20 cellular contexts compared by ENCODE assay signal in genomic region chr5:67163231-67163756, GRCh38. TPM values are rescaled to one million over a fixed set of nuclear protein-coding genes. Genes with fewer than 3 reads are reported as not detected.
A peak's percentile ranks its signal among the peaks of the same experiment; 100 is the strongest.
DNase-seq lines count a peak whose midpoint lies in the region; ATAC-seq and TF ChIP-seq lines count a peak whose summit lies in the region.
"Had no signal": no experiment of that assay in that cellular context is flagged by ENCODE, and none has a peak within 500 bp of the region (broad histone marks: within the 10 kb centered on the region; RNA-seq: fewer than 3 reads in every experiment).

No MANE protein-coding gene starts in this region.

- DNase-seq in Right ventricle myocardium inferior (ENCODE audit: missing footprints) (peak; percentile 64), left ventricle myocardium superior (no peak), T-cell (no peak), uterus (no peak)
- no peak for DNase-seq in effector memory CD4-positive, alpha-beta T cell
- DNase-seq: anterior cingulate cortex; central memory CD4-positive, alpha-beta T cell; EL; glutamatergic neuron; KBM-7; NCI-H2029; NCI-H446 treated with DMSO at 0.1 percent for 48 hours; stimulated activated CD8-positive, alpha-beta memory T cell treated with anti-CD3 and anti-CD28 coated beads, Interleukin-4, amount 100 ng/mL, for 48 hours; thyroid gland had no signal

- peak overlapping the region; percentile 28 for H3K4me3 ChIP-seq in effector memory CD4-positive, alpha-beta T cell (ENCODE audit: insufficient read depth, low read depth, low read length, poor library complexity, severe bottlenecking)
- no peak overlapping the region for H3K4me3 ChIP-seq in uterus
- H3K4me3 ChIP-seq: Peyer's patch, SK-N-MC, thyroid gland had no signal

- H3K9me3 ChIP-seq in effector memory CD4-positive, alpha-beta T cell (ENCODE audit: control insufficient read depth, low read length) = no peaks in the 10 kb centered on the region
- H3K9me3 ChIP-seq in uterus = no peaks in the 10 kb centered on the region
- H3K9me3 ChIP-seq: Peyer's patch, thyroid gland had no signal

- H3K4me1 ChIP-seq in effector memory CD4-positive, alpha-beta T cell (ENCODE audit: control insufficient read depth, insufficient read depth, low read length, poor library complexity, severe bottlenecking) = peaks cover 73% of the 10 kb centered on the region
- H3K4me1 ChIP-seq in uterus = no peaks in the 10 kb centered on the region

- no peaks in the 10 kb centered on the region for H3K27me3 Mint-ChIP-seq in T-cell

- no peaks in the 10 kb centered on the region for H3K27me3 ChIP-seq in effector memory CD4-positive, alpha-beta T cell (replicated peaks; ENCODE audit: control insufficient read depth, insufficient read depth, low read length, poor library complexity, severe bottlenecking)
- H3K27me3 ChIP-seq in uterus = no peaks in the 10 kb centered on the region
- H3K27me3 ChIP-seq: Peyer's patch, thyroid gland had no signal

- no peak for TF ChIP-seq CTCF in uterus (IDR thresholded peaks at IDR 0.05)

- peak overlapping the region; percentile 94 to 95 for H3K27ac Mint-ChIP-seq in T-cell

- peaks cover 83 to 92% (median 84%) of the 10 kb centered on the region in 3 donors for H3K4me1 Mint-ChIP-seq in T-cell

- no peak for TF ChIP-seq POLR2A in uterus (IDR thresholded peaks at IDR 0.05)

- peaks cover 7% of the 10 kb centered on the region for H3K36me3 ChIP-seq in effector memory CD4-positive, alpha-beta T cell (ENCODE audit: control insufficient read depth, insufficient read depth, low read length)
- H3K36me3 ChIP-seq in uterus = no peaks in the 10 kb centered on the region

- H3K4me3 Mint-ChIP-seq in T-cell = peak overlapping the region in 2 of 3 donors; percentile 84 to 87

- ATAC-seq in Right ventricle myocardium inferior (no peak), left ventricle myocardium superior (no peak), T-cell (replicated peaks in 1 of 4) (no peak), HG03354 (IDR thresholded peaks at IDR 0.05; ENCODE audit: poor library complexity, severe bottlenecking, unreplicated experiment) (no peak), GM18517 (IDR thresholded peaks at IDR 0.05; ENCODE audit: unreplicated experiment) (no peak)
- ATAC-seq: left lobe of liver had no signal

- intact Hi-C loops in Right ventricle myocardium inferior (cut with DNase I) (no loop called here), left ventricle myocardium superior (cut with micrococcal nuclease) (no loop called here), uterus (cut with DNase I; ENCODE audit: low total_unique reads) (loop anchor here (5.0 kb wide), 1 partner anchor 44 kb away; no protein-coding TSS in a partner anchor)

- CTCF ChIA-PET in T-cell (lab: Charles Lee) = interaction anchor here (0.8 to 6.2 kb wide), 8 partner anchors 17 to 83 kb away, joined by 3 to 119 read pairs (median 5); no protein-coding TSS in a partner anchor

- POLR2A ChIA-PET in T-cell (lab: Charles Lee) = no interaction called here

- H3K9me3 Mint-ChIP-seq in T-cell = no peaks in the 10 kb centered on the region

- peaks cover 32% of the 10 kb centered on the region for H3K36me3 Mint-ChIP-seq in T-cell

- peak overlapping the region; percentile 34 for H3K27ac ChIP-seq in effector memory CD4-positive, alpha-beta T cell (ENCODE audit: insufficient read depth, low read length, poor library complexity, severe bottlenecking)
- peak overlapping the region; percentile 66 to 68 for H3K27ac ChIP-seq in uterus
- H3K27ac ChIP-seq: Peyer's patch, SK-N-MC, thyroid gland had no signal

RNA-seq across cellular contexts. Expression of gene CD180, which starts 33.3 kb away (rescaled TPM):
- total RNA-seq in Right ventricle myocardium inferior (1.6 TPM), left ventricle myocardium superior (0.64 TPM), T-cell (1 to 10 TPM in 2 of 5 donors, under 1 TPM in 3; 0.16 to 1.3 (median 0.73) TPM), uterus (under 1 TPM in 3 of 4 donors, not detected in 1; 0.37 to 0.83 (median 0.59) TPM)
- total RNA-seq: fibroblast of lung had no signal
